23 cellular contexts compared by ENCODE assay signal in genomic region chr19:5364674-5365073, GRCh38. TPM values are rescaled to one million over a fixed set of nuclear protein-coding genes. Genes with fewer than 3 reads are reported as not detected.
DNase-seq lines count a peak whose midpoint lies in the region; ATAC-seq and TF ChIP-seq lines count a peak whose summit lies in the region.
"Had no signal": no experiment of that assay in that cellular context is flagged by ENCODE, and none has a peak within 500 bp of the region (broad histone marks: within the 10 kb centered on the region; RNA-seq: fewer than 3 reads in every experiment).

No MANE protein-coding gene starts in this region.

- peak; percentile 37 for DNase-seq in D341Med (ENCODE audit: low spot score)
- DNase-seq in ELF-1 (ENCODE audit: low read depth, low spot score): peak; percentile 33
- DNase-seq in NCI-H2227 treated with DMSO at 0.1 percent for 48 hours (lab: John Stamatoyannopoulos, UW): peak; percentile 1
- peak; percentile 64 for DNase-seq in iPS DF 19.7 (ENCODE audit: low read depth, low spot score)
- no peak for DNase-seq in heart right ventricle
- no peak for DNase-seq in COLO829 (ENCODE audit: low spot score)
- no peak for DNase-seq in NCI-H345 (lab: John Stamatoyannopoulos, UW)
- no peak for DNase-seq in activated CD4-positive, alpha-beta T cell treated with anti-CD3 and anti-CD28 coated beads, Interleukin-2, amount 10 ng/mL, durations not matched to agents 7 days and 5 days
- DNase-seq: ACHN, C1 segment of cervical spinal cord, DMS153, Kasumi-1, MG63, NCI-H1092, NCI-H2107, NCI-H446, NCI-H526 treated with DMSO at 0.1 percent for 48 hours, Right ventricle myocardium superior, T-helper 1 cell, T-helper 9 cell had no signal

- no peak for ATAC-seq in heart right ventricle
- ATAC-seq: HCT116 had no signal

- TF ChIP-seq CTCF in heart right ventricle (IDR thresholded peaks at IDR 0.05): no peak

- WGBS in heart right ventricle, 2 donors: 26 to 38% methylated on average over 7 of the region's 7 CpGs

- no peaks in the 10 kb centered on the region for H3K9me3 ChIP-seq in heart right ventricle
- H3K9me3 ChIP-seq: MG63 had no signal

- no peaks in the 10 kb centered on the region for H3K9me3 Mint-ChIP-seq in activated CD4-positive, alpha-beta T cell treated with anti-CD3 and anti-CD28 coated beads, Interleukin-2, amount 10 ng/mL, durations not matched to agents 7 days and 5 days
- H3K9me3 Mint-ChIP-seq: IgD-negative memory B cell had no signal

- no peaks in the 10 kb centered on the region for H3K36me3 Mint-ChIP-seq in activated CD4-positive, alpha-beta T cell treated with anti-CD3 and anti-CD28 coated beads, Interleukin-2, amount 10 ng/mL, durations not matched to agents 7 days and 5 days (ENCODE audit: low read depth)

- intact Hi-C loops in heart right ventricle (cut with DNase I): no loop called here

- H3K27ac Mint-ChIP-seq in activated CD4-positive, alpha-beta T cell treated with anti-CD3 and anti-CD28 coated beads, Interleukin-2, amount 10 ng/mL, durations not matched to agents 7 days and 5 days: no peak overlapping the region
- H3K27ac Mint-ChIP-seq: IgD-negative memory B cell had no signal

- H3K27me3 Mint-ChIP-seq in activated CD4-positive, alpha-beta T cell treated with anti-CD3 and anti-CD28 coated beads, Interleukin-2, amount 10 ng/mL, durations not matched to agents 7 days and 5 days: no peaks in the 10 kb centered on the region

- H3K27me3 ChIP-seq in heart right ventricle: peaks cover 0 to 52% (median 18%) of the 10 kb centered on the region in 7 donors
- H3K27me3 ChIP-seq: MG63 had no signal

- H3K4me3 Mint-ChIP-seq in activated CD4-positive, alpha-beta T cell treated with anti-CD3 and anti-CD28 coated beads, Interleukin-2, amount 10 ng/mL, durations not matched to agents 7 days and 5 days: no peak overlapping the region
- H3K4me3 Mint-ChIP-seq: IgD-negative memory B cell had no signal

- H3K4me1 Mint-ChIP-seq in activated CD4-positive, alpha-beta T cell treated with anti-CD3 and anti-CD28 coated beads, Interleukin-2, amount 10 ng/mL, durations not matched to agents 7 days and 5 days: no peaks in the 10 kb centered on the region
- H3K4me1 Mint-ChIP-seq: IgD-negative memory B cell had no signal

- POLR2A ChIA-PET in activated CD4-positive, alpha-beta T cell treated with anti-CD3 and anti-CD28 coated beads, Interleukin-2, amount 10 ng/mL, durations not matched to agents 7 days and 5 days (lab: Charles Lee): no interaction called here

- H3K4me3 ChIP-seq in heart right ventricle: no peak overlapping the region
- H3K4me3 ChIP-seq: MG63, SK-N-MC had no signal

- H3K27ac ChIP-seq in heart right ventricle: no peak overlapping the region
- H3K27ac ChIP-seq: SK-N-MC had no signal

- CTCF ChIA-PET in activated CD4-positive, alpha-beta T cell treated with anti-CD3 and anti-CD28 coated beads, Interleukin-2, amount 10 ng/mL, durations not matched to agents 7 days and 5 days (lab: Charles Lee): no interaction called here

- H3K4me1 ChIP-seq in heart right ventricle: no peaks in the 10 kb centered on the region

- no peaks in the 10 kb centered on the region for H3K36me3 ChIP-seq in heart right ventricle
- H3K36me3 ChIP-seq: MG63 had no signal

RNA-seq across cellular contexts. Expression of gene PTPRS, which starts 24.1 kb away (rescaled TPM):
- 10 to 100 TPM; 25.5 to 74.7 (median 33.1) TPM for total RNA-seq in heart right ventricle
- 10 to 100 TPM in 1 of 2 donors, 1 to 10 TPM in 1; 4.9 to 20.2 TPM for polyA plus RNA-seq in heart right ventricle
- total RNA-seq in activated CD4-positive, alpha-beta T cell treated with anti-CD3 and anti-CD28 coated beads, Interleukin-2, amount 10 ng/mL, durations not matched to agents 7 days and 5 days: under 1 TPM; 0.02 to 0.08 TPM

Comparison
In these comparisons a context has a peak if more than half of its experiments do, and no peak if none do; other contexts are left out.
1. DNase-seq: peak in D341Med (single experiment), ELF-1 (single experiment), NCI-H2227 treated with DMSO at 0.1 percent for 48 hours (single experiment) and iPS DF 19.7 (single experiment); none in heart right ventricle (0 of 2), COLO829 (single experiment), NCI-H345 (single experiment) and activated CD4-positive, alpha-beta T cell treated with anti-CD3 and anti-CD28 coated beads, Interleukin-2, amount 10 ng/mL, durations not matched to agents 7 days and 5 days (single experiment).
2. RNA of gene PTPRS, which starts 24.1 kb away (total RNA-seq): 25.5 to 74.7 TPM in heart right ventricle; 0.02 to 0.08 TPM in activated CD4-positive, alpha-beta T cell treated with anti-CD3 and anti-CD28 coated beads, Interleukin-2, amount 10 ng/mL, durations not matched to agents 7 days and 5 days; every median in the first group is over 10 times any median in the second.